ENCODE assay signal across 9 cellular contexts in the genomic region with DNA sequence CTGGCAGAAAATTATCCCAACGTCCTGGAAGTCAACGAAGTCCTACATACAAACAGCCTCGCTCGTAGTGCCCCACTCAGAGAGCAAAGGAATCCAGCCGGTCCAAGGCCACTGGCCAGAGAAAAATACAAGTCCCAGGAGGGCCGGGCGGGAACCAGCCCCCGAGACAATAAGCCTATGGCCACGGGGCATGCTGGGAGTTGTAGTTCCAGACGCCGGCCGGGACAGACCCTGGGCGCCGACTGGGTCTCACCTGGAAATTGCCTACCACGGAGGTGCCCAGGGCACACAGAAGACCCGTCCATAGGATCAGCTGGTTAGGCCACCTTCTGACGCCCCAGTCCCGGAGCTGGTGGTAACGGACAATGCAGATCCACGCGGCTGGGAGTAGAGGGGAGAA. TPM values are rescaled to one million over a fixed set of nuclear protein-coding genes. Genes with fewer than 3 reads are reported as not detected.
DNase-seq lines count a peak whose midpoint lies in the region; ATAC-seq and TF ChIP-seq lines count a peak whose summit lies in the region.
"Had no signal": no experiment of that assay in that cellular context is flagged by ENCODE, and none has a peak within 500 bp of the region (broad histone marks: within the 10 kb centered on the region; RNA-seq: fewer than 3 reads in every experiment).

No MANE protein-coding gene starts in this region.

- peak; percentile 49 for ATAC-seq in activated CD4-positive, alpha-beta T cell treated with anti-CD3 and anti-CD28 coated beads for 36 hours
- ATAC-seq in GM18907 (IDR thresholded peaks at IDR 0.05; ENCODE audit: unreplicated experiment), result no peak

- intact Hi-C loops in activated CD4-positive, alpha-beta T cell treated with anti-CD3 and anti-CD28 coated beads for 36 hours (cut with DNase I, micrococcal nuclease), result no loop called here
- intact Hi-C loops in thyroid gland (cut with DNase I), result no loop called here

- TF ChIP-seq CTCF in thyroid gland (IDR thresholded peaks at IDR 0.05), result no peak

- H3K27me3 ChIP-seq in thyroid gland, result no peaks in the 10 kb centered on the region
- H3K27me3 ChIP-seq: BLaER1 had no signal

- no peaks in the 10 kb centered on the region for H3K4me1 Mint-ChIP-seq in activated CD4-positive, alpha-beta T cell treated with anti-CD3 and anti-CD28 coated beads for 36 hours
- H3K4me1 Mint-ChIP-seq in activated CD4-positive, alpha-beta T cell treated with anti-CD3 and anti-CD28 coated beads, Interleukin-2, amount 10 ng/mL, durations not matched to agents 7 days and 5 days, result peaks cover 7% of the 10 kb centered on the region

- no peaks in the 10 kb centered on the region for H3K9me3 Mint-ChIP-seq in activated CD4-positive, alpha-beta T cell treated with anti-CD3 and anti-CD28 coated beads for 36 hours (ENCODE audit: low read depth)
- H3K9me3 Mint-ChIP-seq in activated CD4-positive, alpha-beta T cell treated with anti-CD3 and anti-CD28 coated beads, Interleukin-2, amount 10 ng/mL, durations not matched to agents 7 days and 5 days, result no peaks in the 10 kb centered on the region

- POLR2A ChIA-PET in activated CD4-positive, alpha-beta T cell treated with anti-CD3 and anti-CD28 coated beads for 36 hours (lab: Charles Lee), result no interaction called here
- POLR2A ChIA-PET in activated CD4-positive, alpha-beta T cell treated with anti-CD3 and anti-CD28 coated beads, Interleukin-2, amount 10 ng/mL, durations not matched to agents 7 days and 5 days (lab: Charles Lee), result no interaction called here

- CTCF ChIA-PET in activated CD4-positive, alpha-beta T cell treated with anti-CD3 and anti-CD28 coated beads for 36 hours (lab: Charles Lee), result interaction anchor here (1.4 kb wide), 1 partner anchor 28 kb away, joined by 5 read pairs; no protein-coding TSS in a partner anchor
- CTCF ChIA-PET in activated CD4-positive, alpha-beta T cell treated with anti-CD3 and anti-CD28 coated beads, Interleukin-2, amount 10 ng/mL, durations not matched to agents 7 days and 5 days (lab: Charles Lee), result interaction anchor here (0.5 to 2.1 kb wide), 3 partner anchors 15 to 25 kb away, joined by 3 to 9 read pairs (median 3); no protein-coding TSS in a partner anchor

- H3K36me3 ChIP-seq in thyroid gland, result no peaks in the 10 kb centered on the region
- H3K36me3 ChIP-seq: BLaER1 had no signal

- H3K4me3 Mint-ChIP-seq in activated CD4-positive, alpha-beta T cell treated with anti-CD3 and anti-CD28 coated beads for 36 hours, result no peak overlapping the region
- H3K4me3 Mint-ChIP-seq in activated CD4-positive, alpha-beta T cell treated with anti-CD3 and anti-CD28 coated beads, Interleukin-2, amount 10 ng/mL, durations not matched to agents 7 days and 5 days, result no peak overlapping the region

- H3K27ac Mint-ChIP-seq in activated CD4-positive, alpha-beta T cell treated with anti-CD3 and anti-CD28 coated beads for 36 hours, result no peak overlapping the region
- no peak overlapping the region for H3K27ac Mint-ChIP-seq in activated CD4-positive, alpha-beta T cell treated with anti-CD3 and anti-CD28 coated beads, Interleukin-2, amount 10 ng/mL, durations not matched to agents 7 days and 5 days

- H3K4me1 ChIP-seq in thyroid gland, result no peaks in the 10 kb centered on the region

- H3K36me3 Mint-ChIP-seq in activated CD4-positive, alpha-beta T cell treated with anti-CD3 and anti-CD28 coated beads for 36 hours (ENCODE audit: low read depth), result no peaks in the 10 kb centered on the region
- no peaks in the 10 kb centered on the region for H3K36me3 Mint-ChIP-seq in activated CD4-positive, alpha-beta T cell treated with anti-CD3 and anti-CD28 coated beads, Interleukin-2, amount 10 ng/mL, durations not matched to agents 7 days and 5 days (ENCODE audit: low read depth)

- no peak overlapping the region for H3K27ac ChIP-seq in thyroid gland
- H3K27ac ChIP-seq: BLaER1 had no signal

- WGBS in thyroid gland, 2 donors, result 14 to 21% methylated on average over 13 to 18 of the region's 21 CpGs

- H3K4me3 ChIP-seq in iPS-11a (ENCODE audit: low read depth, low read length), result peak overlapping the region; percentile 17
- no peak overlapping the region for H3K4me3 ChIP-seq in thyroid gland (replicated peaks in 1 of 3)
- H3K4me3 ChIP-seq: BLaER1 had no signal

- H3K27me3 Mint-ChIP-seq in activated CD4-positive, alpha-beta T cell treated with anti-CD3 and anti-CD28 coated beads for 36 hours, result peaks cover 5% of the 10 kb centered on the region
- H3K27me3 Mint-ChIP-seq in activated CD4-positive, alpha-beta T cell treated with anti-CD3 and anti-CD28 coated beads, Interleukin-2, amount 10 ng/mL, durations not matched to agents 7 days and 5 days, result peaks cover 14% of the 10 kb centered on the region

- DNase-seq in activated CD4-positive, alpha-beta T cell treated with anti-CD3 and anti-CD28 coated beads for 36 hours, result no peak
- DNase-seq in activated CD4-positive, alpha-beta T cell treated with anti-CD3 and anti-CD28 coated beads, Interleukin-2, amount 10 ng/mL, durations not matched to agents 7 days and 5 days, result no peak
- DNase-seq in amniotic epithelial cell (ENCODE audit: low read depth) (peak; percentile 38), thyroid gland (peak; percentile 11 to 16), T-helper 2 cell (no peak)
- DNase-seq in activated naive CD4-positive, alpha-beta T cell treated with anti-CD3 and anti-CD28 coated beads, Interleukin-2, amount 50 U/mL, for 16 hours, result no peak

- TF ChIP-seq POLR2A in thyroid gland (IDR thresholded peaks at IDR 0.05), result no peak

- H3K9me3 ChIP-seq in thyroid gland, result no peaks in the 10 kb centered on the region
- H3K9me3 ChIP-seq: BLaER1 had no signal

RNA-seq across cellular contexts. Expression of a gene that starts 5.4 kb away (rescaled TPM):
- not detected for total RNA-seq in activated CD4-positive, alpha-beta T cell treated with anti-CD3 and anti-CD28 coated beads for 36 hours
- under 1 TPM in 1 of 2 experiments, not detected in 1; 0.79 TPM for total RNA-seq in activated CD4-positive, alpha-beta T cell treated with anti-CD3 and anti-CD28 coated beads, Interleukin-2, amount 10 ng/mL, durations not matched to agents 7 days and 5 days
- total RNA-seq in thyroid gland, result 1 to 10 TPM in 1 of 4 donors, not detected in 3; 1.3 TPM

RNA-seq across cellular contexts. Expression of a gene that starts 19.9 kb away (rescaled TPM):
- total RNA-seq in activated CD4-positive, alpha-beta T cell treated with anti-CD3 and anti-CD28 coated beads for 36 hours, result 10 to 100 TPM; 27.5 to 32.3 TPM
- 10 to 100 TPM; 21.7 to 28.3 TPM for total RNA-seq in activated CD4-positive, alpha-beta T cell treated with anti-CD3 and anti-CD28 coated beads, Interleukin-2, amount 10 ng/mL, durations not matched to agents 7 days and 5 days
- total RNA-seq in thyroid gland, result 10 to 100 TPM in 3 of 4 donors, 1 to 10 TPM in 1; 7.5 to 22.0 (median 15.4) TPM

RNA-seq across cellular contexts. Expression of a gene that starts 34.7 kb away (rescaled TPM):
- total RNA-seq in activated CD4-positive, alpha-beta T cell treated with anti-CD3 and anti-CD28 coated beads for 36 hours, result under 1 TPM; 0.14 to 0.30 TPM
- total RNA-seq in activated CD4-positive, alpha-beta T cell treated with anti-CD3 and anti-CD28 coated beads, Interleukin-2, amount 10 ng/mL, durations not matched to agents 7 days and 5 days, result not detected
- total RNA-seq in thyroid gland, result under 1 TPM in 1 of 4 donors, not detected in 3; 0.94 TPM

RNA-seq across cellular contexts. Expression of a gene that starts 36.0 kb away (rescaled TPM):
- 1 to 10 TPM; 4.1 to 4.5 TPM for total RNA-seq in activated CD4-positive, alpha-beta T cell treated with anti-CD3 and anti-CD28 coated beads for 36 hours
- total RNA-seq in activated CD4-positive, alpha-beta T cell treated with anti-CD3 and anti-CD28 coated beads, Interleukin-2, amount 10 ng/mL, durations not matched to agents 7 days and 5 days, result 1 to 10 TPM; 6.8 TPM
- total RNA-seq in thyroid gland, result 1 to 10 TPM in 1 of 4 donors, under 1 TPM in 1, not detected in 2; 0.83 to 1.2 TPM

RNA-seq across cellular contexts. Expression of a gene that starts 39.9 kb away (rescaled TPM):
- 10 to 100 TPM; 41.1 to 45.2 TPM for total RNA-seq in activated CD4-positive, alpha-beta T cell treated with anti-CD3 and anti-CD28 coated beads for 36 hours
- 10 to 100 TPM; 23.1 to 26.9 TPM for total RNA-seq in activated CD4-positive, alpha-beta T cell treated with anti-CD3 and anti-CD28 coated beads, Interleukin-2, amount 10 ng/mL, durations not matched to agents 7 days and 5 days
- total RNA-seq in thyroid gland, result 10 to 100 TPM; 24.2 to 48.4 (median 31.2) TPM

Comparison
In these comparisons a context has a peak if more than half of its experiments do, and no peak if none do; other contexts are left out.
1. DNase-seq: peak in amniotic epithelial cell (single experiment) and thyroid gland (2 of 2); none in activated CD4-positive, alpha-beta T cell treated with anti-CD3 and anti-CD28 coated beads for 36 hours (single experiment), activated CD4-positive, alpha-beta T cell treated with anti-CD3 and anti-CD28 coated beads, Interleukin-2, amount 10 ng/mL, durations not matched to agents 7 days and 5 days (single experiment), T-helper 2 cell (0 of 5) and activated naive CD4-positive, alpha-beta T cell treated with anti-CD3 and anti-CD28 coated beads, Interleukin-2, amount 50 U/mL, for 16 hours (single experiment).